ENCODE assay signal across 8 cellular contexts in the genomic region with DNA sequence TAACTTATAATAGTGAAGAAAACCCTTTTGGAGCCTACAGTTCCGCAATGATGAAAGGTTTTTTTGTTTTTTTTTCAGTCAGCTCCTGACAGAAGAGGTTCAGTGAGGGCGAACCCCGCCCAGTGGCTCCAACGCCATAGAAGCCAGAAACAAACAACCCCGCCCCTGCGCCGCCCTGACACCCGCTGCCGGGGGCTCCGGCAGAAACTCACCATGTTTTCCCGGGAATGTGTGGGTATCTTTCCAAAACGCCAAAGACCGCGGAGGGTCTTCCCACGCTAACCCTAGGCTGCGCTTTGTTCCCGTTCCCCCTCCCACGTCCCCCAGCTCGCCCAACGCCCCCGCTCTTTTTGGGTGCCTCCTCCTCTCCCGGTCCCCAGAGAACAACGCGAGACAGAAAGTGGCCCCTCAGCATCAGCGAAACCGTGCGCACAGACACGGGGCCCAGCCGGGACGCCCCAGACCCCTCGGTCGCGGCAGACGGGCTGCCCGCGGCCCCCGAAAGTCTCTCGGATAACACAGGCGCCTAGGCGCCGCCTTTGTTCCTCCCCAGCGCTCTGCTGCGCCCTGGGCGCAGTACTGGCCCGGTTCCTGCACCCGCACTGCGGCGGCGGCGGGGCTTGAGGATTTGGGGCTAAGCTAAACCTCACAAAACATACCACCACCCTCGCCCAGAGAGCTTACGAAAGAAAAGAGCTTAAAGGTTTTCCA. TPM values are rescaled to one million over a fixed set of nuclear protein-coding genes. Genes with fewer than 3 reads are reported as not detected.
DNase-seq lines count a peak whose midpoint lies in the region; ATAC-seq lines count a peak whose summit lies in the region.

No MANE protein-coding gene starts in this region.

- no peak overlapping the region for H4K8ac ChIP-seq in mesendoderm (ENCODE audit: low read depth, low read length)

- peaks cover 12% of the 10 kb centered on the region for H3K36me3 ChIP-seq in effector memory CD4-positive, alpha-beta T cell (ENCODE audit: control insufficient read depth, insufficient read depth, low read length)
- H3K36me3 ChIP-seq in mesendoderm (ENCODE audit: control insufficient read depth, insufficient read depth, low read length), result no peaks in the 10 kb centered on the region

- peaks cover 3% of the 10 kb centered on the region for H3K79me1 ChIP-seq in mesendoderm (ENCODE audit: low read length)

- no peak overlapping the region for H4K5ac ChIP-seq in mesendoderm (ENCODE audit: low read length)

- no peak overlapping the region for H2BK15ac ChIP-seq in mesendoderm (replicated peaks; ENCODE audit: low read depth)

- ATAC-seq in GM18511 (IDR thresholded peaks at IDR 0.05; ENCODE audit: unreplicated experiment) (peak; percentile 53), HG03064 (IDR thresholded peaks at IDR 0.05; ENCODE audit: low read depth, unreplicated experiment) (peak; percentile 45)

- H3K4ac ChIP-seq in mesendoderm (ENCODE audit: low read depth, low read length), result peak overlapping the region; percentile 58

- peak overlapping the region; percentile 98 for H3K27ac ChIP-seq in effector memory CD4-positive, alpha-beta T cell (ENCODE audit: insufficient read depth, low read length, poor library complexity, severe bottlenecking)
- peak overlapping the region; percentile 80 for H3K27ac ChIP-seq in mesendoderm (ENCODE audit: low read depth, low read length)

- no CpG with 5 or more reads among the region's 52 CpGs for WGBS in mesendoderm (ENCODE audit: extremely low coverage, insufficient coverage, low lambda C conversion rate)

- DNase-seq in ACHN (peak; percentile 81), NCI-H2227 treated with DMSO at 0.1 percent for 48 hours (lab: John Stamatoyannopoulos, UW) (peak; percentile 67), mesendoderm (peak; percentile 73)
- DNase-seq in activated CD8-positive, alpha-beta memory T cell treated with anti-CD3 and anti-CD28 coated beads for 1 hour (ENCODE audit: extremely low read depth in 1 of 2, low read depth in 1 of 2), result peak; percentile 32 to 61
- peak; percentile 49 to 72 (median 65) for DNase-seq in effector memory CD4-positive, alpha-beta T cell
- peak; percentile 59 for DNase-seq in stimulated activated CD8-positive, alpha-beta memory T cell treated with anti-CD3 and anti-CD28 coated beads, Interleukin-12 subunit alpha, Interleukin-12 subunit beta, amount 100 ng/mL, for 4 hours (ENCODE audit: low read depth)

- H3K79me2 ChIP-seq in mesendoderm (ENCODE audit: control insufficient read depth, insufficient read depth, low read length), result peaks cover 5% of the 10 kb centered on the region

- peaks cover 9% of the 10 kb centered on the region for H3K4me1 ChIP-seq in effector memory CD4-positive, alpha-beta T cell (ENCODE audit: control insufficient read depth, insufficient read depth, low read length, poor library complexity, severe bottlenecking)
- no peaks in the 10 kb centered on the region for H3K4me1 ChIP-seq in mesendoderm (ENCODE audit: control insufficient read depth, low read depth, low read length)

- peak overlapping the region; percentile 45 for H3K23ac ChIP-seq in mesendoderm (ENCODE audit: low read length)

- H3K9ac ChIP-seq in mesendoderm (ENCODE audit: low read length), result peak overlapping the region; percentile 92

- H2AK5ac ChIP-seq in mesendoderm (ENCODE audit: low read length), result no peak overlapping the region

- H3K4me3 ChIP-seq in effector memory CD4-positive, alpha-beta T cell (ENCODE audit: insufficient read depth, low read depth, low read length, poor library complexity, severe bottlenecking), result peak overlapping the region; percentile 93
- H3K4me3 ChIP-seq in mesendoderm (ENCODE audit: low read length), result peak overlapping the region; percentile 89

- H2BK120ac ChIP-seq in mesendoderm (ENCODE audit: low read depth, low read length), result no peak overlapping the region

- in situ Hi-C loops in ACHN (cut with HindIII; ENCODE audit: low pct_ligation_motif_present, low pct_unique_long_range_greater_than_20kb, low sequenced_read_pairs), result no loop called here

- peak overlapping the region; percentile 9 for H3K18ac ChIP-seq in mesendoderm (ENCODE audit: low read length)

- H3K4me2 ChIP-seq in mesendoderm (ENCODE audit: low read length), result peak overlapping the region; percentile 66

- no peak overlapping the region for H2BK5ac ChIP-seq in mesendoderm (ENCODE audit: low read length)

- H3K9me3 ChIP-seq in effector memory CD4-positive, alpha-beta T cell (ENCODE audit: control insufficient read depth, low read length), result no peaks in the 10 kb centered on the region

- H3K27me3 ChIP-seq in effector memory CD4-positive, alpha-beta T cell (replicated peaks; ENCODE audit: control insufficient read depth, insufficient read depth, low read length, poor library complexity, severe bottlenecking), result no peaks in the 10 kb centered on the region
- H3K27me3 ChIP-seq in mesendoderm (ENCODE audit: insufficient read depth, low read length, poor library complexity), result no peaks in the 10 kb centered on the region

- peak overlapping the region; percentile 93 for H3K56ac ChIP-seq in mesendoderm (ENCODE audit: low read length)

RNA-seq across cellular contexts. Expression of a gene that starts 0.5 kb away (rescaled TPM):
- 326 TPM for polyA plus RNA-seq in mesendoderm (2013, experiment 1 of 2)
- polyA plus RNA-seq in mesendoderm (2013, experiment 2 of 2), result 332 TPM

RNA-seq across cellular contexts. Expression of a gene that starts 57.2 kb away (rescaled TPM):
- 2,535 TPM for polyA plus RNA-seq in mesendoderm (2013, experiment 1 of 2)
- 2,481 TPM for polyA plus RNA-seq in mesendoderm (2013, experiment 2 of 2)

Comparison
In these comparisons a context has a peak if more than half of its experiments do, and no peak if none do; other contexts are left out.
1. Peak in every context shown above with its lines: DNase-seq, ATAC-seq, H3K4me3 ChIP-seq and H3K27ac ChIP-seq.